8 cellular contexts compared by ENCODE assay signal in genomic region chr2:9474361-9475117, GRCh38. TPM values are rescaled to one million over a fixed set of nuclear protein-coding genes. Genes with fewer than 3 reads are reported as not detected.
DNase-seq lines count a peak whose midpoint lies in the region; ATAC-seq and TF ChIP-seq lines count a peak whose summit lies in the region.

TSS of gene IAH1 (plus strand) at chr2:9474551. CDS start at chr2:9474567, 16 bp downstream.

- intact Hi-C loops in A673 (cut with micrococcal nuclease; ENCODE audit: unreplicated experiment) = loop anchor here (1.0 kb wide), 1 partner anchor 332 kb away; no protein-coding TSS in a partner anchor

- no TSS peak for BruUV-seq in A673 (replicated peaks; lab: Mats Ljungman, UMichigan)

- H3K36me3 ChIP-seq in A673 (ENCODE audit: insufficient read depth, low read length, poor library complexity, severe bottlenecking) = peaks cover 33% of the 10 kb centered on the region
- peaks cover 4 to 18% of the 10 kb centered on the region in 2 donors for H3K36me3 ChIP-seq in mucosa of rectum (ENCODE audit: control insufficient read depth in 2 of 2, insufficient read depth in 2 of 2, low read length in 2 of 2)

- POLR2A ChIA-PET in A673 (lab: Charles Lee; ENCODE audit: low non-redundant PET) = no interaction called here

- DNase-seq in A673 (ENCODE audit: low spot score) = peak; percentile 61
- DNase-seq in NCI-H69 (lab: John Stamatoyannopoulos, UW) = peak; percentile 66
- peak; percentile 67 for DNase-seq in activated T-cell treated with anti-CD3 and anti-CD28 coated beads for 24 hours (ENCODE audit: low read depth)
- no peak for DNase-seq in epithelial cell of prostate (ENCODE audit: low read depth, low spot score)
- peak; percentile 78 for DNase-seq in stimulated activated CD8-positive, alpha-beta memory T cell treated with anti-CD3 and anti-CD28 coated beads, Interleukin-4, amount 100 ng/mL, for 48 hours

- no peak for TF ChIP-seq CTCF in A673 (conservative IDR thresholded peaks at IDR 0.05; ENCODE audit: low read depth, low read length)

- ATAC-seq in GM18511 (IDR thresholded peaks at IDR 0.05; ENCODE audit: unreplicated experiment) (peak; percentile 73), HG02973 (IDR thresholded peaks at IDR 0.05; ENCODE audit: unreplicated experiment) (peak; percentile 62)

- H3K27me3 ChIP-seq in A673 (replicated peaks; ENCODE audit: insufficient read depth, low read depth, low read length, poor library complexity) (no peaks in the 10 kb centered on the region), mucosa of rectum (ENCODE audit: control insufficient read depth in 2 of 2, insufficient read depth in 2 of 2, low read length in 2 of 2) (no peaks in the 10 kb centered on the region)

- H3K9ac ChIP-seq in mucosa of rectum (ENCODE audit: low read depth in 1 of 2, low read length in 2 of 2) = peak within 1 kb of the TSS; percentile 77 to 80

- peak within 1 kb of the TSS; percentile 85 for H3K27ac ChIP-seq in A673 (ENCODE audit: low read depth, low read length, poor library complexity, severe bottlenecking)
- H3K27ac ChIP-seq in epithelial cell of prostate = peak within 1 kb of the TSS; percentile 80
- peak within 1 kb of the TSS; percentile 60 to 85 for H3K27ac ChIP-seq in mucosa of rectum (ENCODE audit: low read depth in 2 of 2, low read length in 2 of 2)

- H3K9me3 ChIP-seq in A673 (ENCODE audit: low read depth, low read length, poor library complexity, severe bottlenecking) (no peaks in the 10 kb centered on the region), mucosa of rectum (ENCODE audit: control insufficient read depth in 2 of 2, low read length in 2 of 2) (no peaks in the 10 kb centered on the region)

- CTCF ChIA-PET in A673 (lab: Charles Lee) = no interaction called here

- peak within 1 kb of the TSS; percentile 99 for H3K4me3 ChIP-seq in A673 (ENCODE audit: low read depth, low read length, poor library complexity, severe bottlenecking)
- peak within 1 kb of the TSS; percentile 83 for H3K4me3 ChIP-seq in mucosa of rectum (ENCODE audit: low read length in 2 of 2)

- no peaks in the 10 kb centered on the region for H3K4me1 ChIP-seq in A673 (ENCODE audit: insufficient read depth, low read length, poor library complexity, severe bottlenecking)
- H3K4me1 ChIP-seq in mucosa of rectum (ENCODE audit: control insufficient read depth in 2 of 2, insufficient read depth in 2 of 2, low read length in 2 of 2) = peaks cover 3 to 4% of the 10 kb centered on the region in 2 donors

RNA-seq across cellular contexts. Expression of gene IAH1, which starts in this region (rescaled TPM):
- total RNA-seq in A673 (2021) = 54.9 and 55.3 TPM in 2 replicates
